In genomic region chr5:37838152-37838932, GRCh38 we compare ENCODE assay signal across 8 cellular contexts. TPM values are rescaled to one million over a fixed set of nuclear protein-coding genes. Genes with fewer than 3 reads are reported as not detected.
DNase-seq lines count a peak whose midpoint lies in the region; ATAC-seq and TF ChIP-seq lines count a peak whose summit lies in the region.

No MANE protein-coding gene starts in this region.

- intact Hi-C loops in Right ventricle myocardium superior (cut with DNase I) (no loop called here), cardiac septum (cut with DNase I) (loop anchor here (5.0 kb wide), 1 partner anchor 79 kb away; no protein-coding TSS in a partner anchor), mucosa of descending colon (cut with DNase I, micrococcal nuclease) (no loop called here)

- H3K27me3 ChIP-seq in WERI-Rb-1 (ENCODE audit: insufficient read depth, low read depth, severe bottlenecking) = peaks cover 61% of the 10 kb centered on the region

- peaks cover 6% of the 10 kb centered on the region for H3K4me1 ChIP-seq in mucosa of descending colon (ENCODE audit: low read depth)

- H3K4me3 ChIP-seq in WERI-Rb-1 (ENCODE audit: low read depth, low read length) (peak overlapping the region; percentile 61), mucosa of descending colon (no peak overlapping the region)

- no peak overlapping the region for H3K27ac Mint-ChIP-seq in glutamatergic neuron (ENCODE audit: unreplicated experiment)

- TF ChIP-seq CTCF in WERI-Rb-1 (IDR thresholded peaks at IDR 0.05; ENCODE audit: low read depth, low read length) (peak; percentile 38; the same call in 1 of the 2 replicates), glutamatergic neuron (IDR thresholded peaks at IDR 0.05; ENCODE audit: partially characterized antibody, unreplicated experiment) (no peak), mucosa of descending colon (IDR thresholded peaks at IDR 0.05) (no peak)

- peak; percentile 38 for ATAC-seq in Right ventricle myocardium superior (ENCODE audit: poor library complexity)
- no peak for ATAC-seq in mucosa of descending colon
- ATAC-seq in GM19463 (IDR thresholded peaks at IDR 0.05; ENCODE audit: unreplicated experiment) = no peak
- no peak for ATAC-seq in GM18867 (IDR thresholded peaks at IDR 0.05; ENCODE audit: unreplicated experiment)

- peaks cover 13% of the 10 kb centered on the region for H3K4me1 Mint-ChIP-seq in glutamatergic neuron (ENCODE audit: low read depth, unreplicated experiment)

- H3K27me3 Mint-ChIP-seq in glutamatergic neuron (ENCODE audit: unreplicated experiment) = peaks cover 33% of the 10 kb centered on the region

- H3K9me3 Mint-ChIP-seq in glutamatergic neuron (ENCODE audit: unreplicated experiment) = peaks cover 7% of the 10 kb centered on the region

- no peak overlapping the region for H3K27ac ChIP-seq in WERI-Rb-1

- H3K36me3 ChIP-seq in WERI-Rb-1 (no peaks in the 10 kb centered on the region), mucosa of descending colon (ENCODE audit: low read depth) (no peaks in the 10 kb centered on the region)

- H3K9me3 ChIP-seq in WERI-Rb-1 (ENCODE audit: severe bottlenecking) = no peaks in the 10 kb centered on the region
- no peaks in the 10 kb centered on the region for H3K9me3 ChIP-seq in mucosa of descending colon

- H3K36me3 Mint-ChIP-seq in glutamatergic neuron (ENCODE audit: unreplicated experiment) = no peaks in the 10 kb centered on the region

- DNase-seq in Right ventricle myocardium superior (no peak), cardiac septum (ENCODE audit: low spot score) (no peak), WERI-Rb-1 (peak; percentile 61), glutamatergic neuron (peak; percentile 39), retina (peak; percentile 68), mucosa of descending colon (no peak)

- peak overlapping the region; percentile 85 for H3K4me3 Mint-ChIP-seq in glutamatergic neuron (ENCODE audit: unreplicated experiment)

RNA-seq across cellular contexts. Expression of gene GDNF, which starts 1.5 kb away (rescaled TPM):
- total RNA-seq in Right ventricle myocardium superior (not detected), cardiac septum (0.30 TPM), glutamatergic neuron (ENCODE audit: unreplicated experiment) (0.51 TPM), mucosa of descending colon (10 to 100 TPM in 1 of 3 donors, under 1 TPM in 2; 0.64 to 17.3 (median 0.94) TPM)

Comparison
In these comparisons a context has a peak if more than half of its experiments do, and no peak if none do; other contexts are left out.
1. DNase-seq: peak in WERI-Rb-1 (single experiment), glutamatergic neuron (single experiment) and retina (single experiment); none in Right ventricle myocardium superior (single experiment), cardiac septum (single experiment) and mucosa of descending colon (0 of 3).